In genomic region chr10:71319042-71319799, GRCh38 we compare ENCODE assay signal across 8 cellular contexts. TPM values are rescaled to one million over a fixed set of nuclear protein-coding genes. Genes with fewer than 3 reads are reported as not detected.
DNase-seq lines count a peak whose midpoint lies in the region; ATAC-seq and TF ChIP-seq lines count a peak whose summit lies in the region.

Gene SLC29A3 (plus strand): TSS chr10:71319259. CDS start chr10:71319310, 51 bp downstream.

- peak within 1 kb of the TSS; percentile 53 to 73 for H3K9ac ChIP-seq in duodenal mucosa (ENCODE audit: low read depth in 1 of 2, low read length in 2 of 2)

- peak within 1 kb of the TSS; percentile 77 for H3K4me3 ChIP-seq in AG10803 (ENCODE audit: low read length)
- peak within 1 kb of the TSS; percentile 69 to 78 for H3K4me3 ChIP-seq in duodenal mucosa (ENCODE audit: low read depth in 1 of 2, low read length in 2 of 2)
- peak within 1 kb of the TSS; percentile 67 for H3K4me3 ChIP-seq in lower lobe of right lung

- DNase-seq in AG10803 (ENCODE audit: low read depth) (peak; percentile 82), NCI-H526 treated with DMSO at 0.1 percent for 48 hours (lab: John Stamatoyannopoulos, UW) (peak; percentile 58), lower lobe of right lung (peak; percentile 87)
- DNase-seq in activated CD4-positive, alpha-beta T cell treated with anti-CD3 and anti-CD28 coated beads, Interleukin-2, amount 50 U/mL, for 48 hours = peak; percentile 86 to 89
- peak; percentile 59 to 78 (median 68) for DNase-seq in stimulated activated CD4-positive, alpha-beta T cell treated with anti-CD3 and anti-CD28 coated beads, TNF-alpha, amount 100 ng/mL, for 1 hour (ENCODE audit: low read depth in 3 of 3, low spot score in 1 of 3)

- H3K4me1 ChIP-seq in duodenal mucosa (ENCODE audit: control insufficient read depth in 1 of 2, insufficient read depth in 2 of 2, low read length in 2 of 2) = peaks cover 8 to 11% of the 10 kb centered on the region in 2 donors
- H3K4me1 ChIP-seq in lower lobe of right lung = peaks cover 35% of the 10 kb centered on the region

- H3K27ac ChIP-seq in duodenal mucosa (ENCODE audit: low read depth, low read length) (no peak within 1 kb of the TSS), lower lobe of right lung (peak within 1 kb of the TSS; percentile 66)

- TF ChIP-seq CTCF in AG10803 (conservative IDR thresholded peaks at IDR 0.05; ENCODE audit: low read length) = peak; percentile 68
- TF ChIP-seq CTCF in lower lobe of right lung (IDR thresholded peaks at IDR 0.05) = peak; percentile 59

- H3K9me3 ChIP-seq in duodenal mucosa (ENCODE audit: control insufficient read depth in 1 of 2, low read length in 2 of 2) = no peaks in the 10 kb centered on the region
- no peaks in the 10 kb centered on the region for H3K9me3 ChIP-seq in lower lobe of right lung

- intact Hi-C loops in lower lobe of right lung (cut with DNase I) = no loop called here

- H3K27me3 ChIP-seq in duodenal mucosa (ENCODE audit: control insufficient read depth in 1 of 2, insufficient read depth in 2 of 2, low read length in 2 of 2) = no peaks in the 10 kb centered on the region
- no peaks in the 10 kb centered on the region for H3K27me3 ChIP-seq in lower lobe of right lung (ENCODE audit: low read depth)

- ATAC-seq in GM18907 (IDR thresholded peaks at IDR 0.05; ENCODE audit: unreplicated experiment) (peak; percentile 71), HG03196 (IDR thresholded peaks at IDR 0.05; ENCODE audit: unreplicated experiment) (peak; percentile 50), lower lobe of right lung (peak; percentile 94 to 96)

- H3K36me3 ChIP-seq in duodenal mucosa (ENCODE audit: control insufficient read depth in 1 of 2, insufficient read depth in 2 of 2, low read length in 2 of 2) = peaks cover 0 to 8% of the 10 kb centered on the region in 2 donors
- H3K36me3 ChIP-seq in lower lobe of right lung = peaks cover 15% of the 10 kb centered on the region

RNA-seq across cellular contexts. Expression of gene SLC29A3, which starts in this region (rescaled TPM):
- 13.2 TPM for total RNA-seq in lower lobe of right lung
